16 cellular contexts compared by ENCODE assay signal in the genomic region with DNA sequence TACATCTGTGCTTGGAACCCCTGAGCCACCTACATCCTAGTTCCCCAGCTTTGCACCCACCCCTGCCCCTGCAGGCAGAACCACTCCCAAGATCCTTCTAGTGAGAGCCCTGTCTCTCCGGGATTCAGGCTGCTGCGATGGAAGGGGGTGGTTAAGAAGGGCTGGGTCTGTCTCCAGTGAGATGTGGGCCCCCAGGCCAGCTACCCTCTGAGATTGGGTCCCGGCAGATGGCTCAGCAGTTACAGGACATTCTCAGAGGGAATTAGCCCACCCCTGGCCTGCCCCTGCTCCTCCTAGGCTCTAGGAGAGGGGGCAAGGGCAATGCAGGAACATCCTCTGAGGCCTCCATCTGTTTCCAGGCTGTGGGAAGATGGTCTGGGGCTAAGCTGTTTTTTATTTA. TPM values are rescaled to one million over a fixed set of nuclear protein-coding genes. Genes with fewer than 3 reads are reported as not detected.
DNase-seq lines count a peak whose midpoint lies in the region; ATAC-seq and TF ChIP-seq lines count a peak whose summit lies in the region.
"Had no signal": no experiment of that assay in that cellular context is flagged by ENCODE, and none has a peak within 500 bp of the region (broad histone marks: within the 10 kb centered on the region; RNA-seq: fewer than 3 reads in every experiment).

No MANE protein-coding gene starts in this region.

- H2BK12ac ChIP-seq in trophoblast cell (ENCODE audit: low read length) = no peak overlapping the region

- H2BK5ac ChIP-seq in trophoblast cell (ENCODE audit: low read depth, low read length, poor library complexity) = peak overlapping the region; percentile 13

- H3K18ac ChIP-seq in trophoblast cell (ENCODE audit: low read length) = no peak overlapping the region

- no peak overlapping the region for H3K4ac ChIP-seq in trophoblast cell (ENCODE audit: low read depth, low read length)

- peaks cover 0 to 10% (median 10%) of the 10 kb centered on the region in 3 donors for H3K4me1 Mint-ChIP-seq in T-cell

- DNase-seq in NCI-H524 treated with DMSO at 0.1 percent for 48 hours (lab: John Stamatoyannopoulos, UW) = peak; percentile 44
- no peak for DNase-seq in trophoblast cell
- DNase-seq in T-cell = no peak
- DNase-seq in stimulated activated CD4-positive, alpha-beta T cell treated with anti-CD3 and anti-CD28 coated beads, Interleukin-4, amount 100 ng/mL, for 24 hours = no peak
- DNase-seq: ACHN; BE2C; C1 segment of cervical spinal cord; CD4-positive, CD25-positive, alpha-beta regulatory T cell; CD8-positive, alpha-beta memory T cell; COR-L47; GM23248; HCEC 1CT; IMR-90 had no signal

- H3K36me3 Mint-ChIP-seq in T-cell = peaks cover 13% of the 10 kb centered on the region

- no peaks in the 10 kb centered on the region for H3K27me3 ChIP-seq in trophoblast cell (ENCODE audit: insufficient read depth, low read length)
- H3K27me3 ChIP-seq: BE2C had no signal

- H3K23ac ChIP-seq in trophoblast cell (ENCODE audit: low read length) = no peak overlapping the region

- H3K4me3 Mint-ChIP-seq in T-cell = no peak overlapping the region
- H3K4me3 Mint-ChIP-seq: CD4-positive, CD25-positive, alpha-beta regulatory T cell; CD8-positive, alpha-beta memory T cell had no signal

- no peak for TF ChIP-seq CTCF in VCaP (conservative IDR thresholded peaks at IDR 0.05)

- no peak overlapping the region for H3K9ac ChIP-seq in trophoblast cell (ENCODE audit: low read length)
- H3K9ac ChIP-seq: GM23248 had no signal

- peaks cover 4% of the 10 kb centered on the region for H3K9me3 ChIP-seq in trophoblast cell (ENCODE audit: insufficient read depth, low read depth, low read length)
- H3K9me3 ChIP-seq: BE2C had no signal

- no peak overlapping the region for H2BK120ac ChIP-seq in trophoblast cell (ENCODE audit: insufficient read depth, low read length, poor library complexity)

- no peak overlapping the region for H4K12ac ChIP-seq in trophoblast cell (ENCODE audit: low read depth, low read length)

- H2AK5ac ChIP-seq in trophoblast cell (ENCODE audit: low read length) = no peak overlapping the region

- H3K4me2 ChIP-seq in trophoblast cell (ENCODE audit: low read length) = no peak overlapping the region

- H2AFZ ChIP-seq in trophoblast cell (ENCODE audit: insufficient read depth, low read length, poor library complexity) = no peak overlapping the region
- H2AFZ ChIP-seq: GM23248 had no signal

- H3K9me3 Mint-ChIP-seq in T-cell = no peaks in the 10 kb centered on the region
- H3K9me3 Mint-ChIP-seq: CD4-positive, CD25-positive, alpha-beta regulatory T cell; CD8-positive, alpha-beta memory T cell had no signal

- no peaks in the 10 kb centered on the region for H3K36me3 ChIP-seq in trophoblast cell (ENCODE audit: control insufficient read depth in 1 of 2, insufficient read depth in 2 of 2, low read length in 2 of 2)
- H3K36me3 ChIP-seq: BE2C had no signal

- H3K4me1 ChIP-seq in trophoblast cell (ENCODE audit: control insufficient read depth in 1 of 2, insufficient read depth in 2 of 2, low read length in 2 of 2) = peaks cover 36 to 41% of the 10 kb centered on the region in 2 experiments
- H3K4me1 ChIP-seq: BE2C had no signal

- H3K14ac ChIP-seq in trophoblast cell (ENCODE audit: low read length) = no peak overlapping the region

- H3K4me3 ChIP-seq in trophoblast cell (ENCODE audit: low read depth, low read length) = no peak overlapping the region
- H3K4me3 ChIP-seq: GM23248 had no signal

- POLR2A ChIA-PET in T-cell (lab: Charles Lee) = interaction anchor here in 1 of 2 donors (0.5 kb wide), 1 partner anchor 124 kb away, joined by 5 read pairs; no protein-coding TSS in a partner anchor

- H3K27me3 Mint-ChIP-seq in T-cell = no peaks in the 10 kb centered on the region
- H3K27me3 Mint-ChIP-seq: CD4-positive, CD25-positive, alpha-beta regulatory T cell; CD8-positive, alpha-beta memory T cell had no signal

- H3K27ac ChIP-seq in VCaP = peak overlapping the region; percentile 51; the same call in 1 of the 2 replicates
- H3K27ac ChIP-seq in trophoblast cell (ENCODE audit: low read depth, low read length) = no peak overlapping the region
- H3K27ac ChIP-seq: GM23248, HL-60 had no signal

- no CpG with 5 or more reads among the region's 3 CpGs for WGBS in trophoblast cell (ENCODE audit: extremely low coverage, insufficient coverage, insufficient read length)

- no peak overlapping the region for H3K27ac Mint-ChIP-seq in T-cell
- H3K27ac Mint-ChIP-seq: CD4-positive, CD25-positive, alpha-beta regulatory T cell had no signal

- H3K79me1 ChIP-seq in trophoblast cell (ENCODE audit: low read length) = peaks cover 8% of the 10 kb centered on the region

- CTCF ChIA-PET in T-cell (lab: Charles Lee) = no interaction called here

- peaks cover 2% of the 10 kb centered on the region for H3K79me2 ChIP-seq in trophoblast cell (ENCODE audit: control insufficient read depth, insufficient read depth, low read length, poor library complexity)

- H4K91ac ChIP-seq in trophoblast cell (ENCODE audit: low read depth, low read length) = no peak overlapping the region

- no peak overlapping the region for H4K8ac ChIP-seq in trophoblast cell (ENCODE audit: low read depth, low read length)

- no peak for ATAC-seq in T-cell (replicated peaks in 1 of 4)
- no peak for ATAC-seq in GM21737 (IDR thresholded peaks at IDR 0.05; ENCODE audit: unreplicated experiment)

RNA-seq across cellular contexts. Expression of a gene that starts 27.7 kb away (rescaled TPM):
- 6.4 and 6.8 TPM in 2 replicates for polyA plus RNA-seq in trophoblast cell (2013)
- total RNA-seq in T-cell = 1 to 10 TPM; 3.3 to 8.8 (median 6.5) TPM

RNA-seq across cellular contexts. Expression of a gene that starts 50.0 kb away (rescaled TPM):
- 0.07 and 0.10 TPM in 2 replicates for polyA plus RNA-seq in trophoblast cell (2013)
- total RNA-seq in T-cell = 10 to 100 TPM in 1 of 5 donors, 1 to 10 TPM in 4; 2.6 to 21.4 (median 3.0) TPM
- total RNA-seq: GM23248 had no signal
